ENCODE assay signal across 13 cellular contexts in the genomic region with DNA sequence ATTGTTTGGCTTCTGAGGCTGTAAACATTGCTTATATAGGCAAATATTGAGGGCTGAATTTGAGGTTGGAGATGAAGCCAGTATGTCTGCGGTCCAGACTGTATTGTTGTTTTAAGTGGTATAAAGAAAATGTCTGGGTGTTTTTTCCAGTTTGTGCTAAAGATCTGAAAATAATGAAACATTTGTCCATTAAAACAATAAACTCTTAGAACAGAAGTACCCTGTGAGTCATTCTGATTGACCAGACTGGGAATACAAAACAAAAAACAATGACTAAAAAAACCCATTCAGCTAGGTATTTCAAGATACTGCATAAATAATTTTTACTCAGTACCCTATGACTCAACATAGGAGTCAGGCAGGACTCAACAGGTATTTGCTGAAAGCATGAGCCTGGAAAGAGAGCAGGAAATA. TPM values are rescaled to one million over a fixed set of nuclear protein-coding genes. Genes with fewer than 3 reads are reported as not detected.
DNase-seq lines count a peak whose midpoint lies in the region; ATAC-seq, FAIRE-seq and TF ChIP-seq lines count a peak whose summit lies in the region.
"Had no signal": no experiment of that assay in that cellular context is flagged by ENCODE, and none has a peak within 500 bp of the region (broad histone marks: within the 10 kb centered on the region; RNA-seq: fewer than 3 reads in every experiment).

No MANE protein-coding gene starts in this region.

- 0 out of 2 replicates have a peak, but pooled peaks have one; percentile 15 for TF ChIP-seq RAD21 in HCT116 (IDR thresholded peaks at IDR 0.05; ENCODE audit: low read depth)

- POLR2A ChIA-PET in HCT116 (lab: Charles Lee), result no interaction called here

- no peak overlapping the region for H3K4me3 ChIP-seq in HCT116 (replicated peaks in 1 of 2; ENCODE audit: low read depth in 1 of 2, low read length in 2 of 2)
- peak overlapping the region in 1 of 4 donors; percentile 0 for H3K4me3 ChIP-seq in adrenal gland
- H3K4me3 ChIP-seq in upper lobe of right lung, result no peak overlapping the region
- no peak overlapping the region for H3K4me3 ChIP-seq in dorsolateral prefrontal cortex
- H3K4me3 ChIP-seq: neural progenitor cell, thyroid gland had no signal

- H3K27me3 ChIP-seq in HCT116 (ENCODE audit: insufficient read depth, low read length), result no peaks in the 10 kb centered on the region
- no peaks in the 10 kb centered on the region for H3K27me3 ChIP-seq in adrenal gland
- H3K27me3 ChIP-seq in upper lobe of right lung, result no peaks in the 10 kb centered on the region
- H3K27me3 ChIP-seq in dorsolateral prefrontal cortex, result no peaks in the 10 kb centered on the region
- H3K27me3 ChIP-seq: neural progenitor cell, thyroid gland had no signal

- H3K27ac ChIP-seq in HCT116 (ENCODE audit: low read depth, low read length) (peak overlapping the region; percentile 30; the same call in 1 of the 2 replicates), adrenal gland (peak overlapping the region; percentile 26 to 79 (median 66)), upper lobe of right lung (no peak overlapping the region), dorsolateral prefrontal cortex (no peak overlapping the region)
- H3K27ac ChIP-seq: neural progenitor cell, thyroid gland, VCaP had no signal

- peak overlapping the region; percentile 52 for H3K4me2 ChIP-seq in HCT116 (ENCODE audit: low read length)
- H3K4me2 ChIP-seq: neural progenitor cell had no signal

- no peaks in the 10 kb centered on the region for H3K9me2 ChIP-seq in HCT116 (ENCODE audit: insufficient read depth)

- no peak for TF ChIP-seq CTCF in HCT116 (IDR thresholded peaks at IDR 0.05 in 2 of 3, conservative IDR thresholded peaks at IDR 0.05 in 1 of 3; ENCODE audit: borderline replicate concordance in 1 of 3, insufficient read depth in 1 of 3, low read depth in 2 of 3, low read length in 2 of 3)
- TF ChIP-seq CTCF in adrenal gland (IDR thresholded peaks at IDR 0.05), result no peak
- no peak for TF ChIP-seq CTCF in upper lobe of right lung (IDR thresholded peaks at IDR 0.05)
- TF ChIP-seq CTCF in D721Med (IDR thresholded peaks at IDR 0.05; ENCODE audit: insufficient read depth, missing control alignments), result no peak
- peak in 1 of 56 donors; percentile 19 for TF ChIP-seq CTCF in dorsolateral prefrontal cortex (IDR thresholded peaks at IDR 0.05 in 54 of 56, conservative IDR thresholded peaks at IDR 0.05 in 2 of 56; ENCODE audit: low read depth in 1 of 56, partially characterized antibody in 56 of 56)

- CTCF ChIA-PET in HCT116 (lab: Charles Lee), result interaction anchor here (1.9 kb wide), 1 partner anchor 226 kb away, joined by 7 read pairs; no protein-coding TSS in a partner anchor

- TF ChIP-seq POLR2A in HCT116 (IDR thresholded peaks at IDR 0.05; ENCODE audit: borderline replicate concordance, extremely low read depth, insufficient read depth, insufficient read length) (no peak), adrenal gland (IDR thresholded peaks at IDR 0.05) (no peak)

- no peaks in the 10 kb centered on the region for H3K9me3 ChIP-seq in HCT116 (ENCODE audit: control insufficient read depth in 1 of 2, insufficient read depth in 1 of 2, low read depth in 1 of 2, low read length in 2 of 2)
- H3K9me3 ChIP-seq in adrenal gland (replicated peaks in 1 of 3), result no peaks in the 10 kb centered on the region
- H3K9me3 ChIP-seq in upper lobe of right lung, result no peaks in the 10 kb centered on the region
- H3K9me3 ChIP-seq: thyroid gland had no signal

- intact Hi-C loops in HCT116 (cut with micrococcal nuclease) (no loop called here), adrenal gland (cut with DNase I) (no loop called here), upper lobe of right lung (cut with DNase I) (no loop called here), dorsolateral prefrontal cortex (cut with DNase I) (no loop called here)

- H3K4me1 ChIP-seq in HCT116 (ENCODE audit: control insufficient read depth in 1 of 2, insufficient read depth in 2 of 2, low read length in 2 of 2) (peaks cover 12 to 16% of the 10 kb centered on the region in 2 experiments), adrenal gland (replicated peaks in 1 of 2) (peaks cover 12 to 15% of the 10 kb centered on the region in 2 donors), upper lobe of right lung (no peaks in the 10 kb centered on the region)
- H3K4me1 ChIP-seq: neural progenitor cell had no signal

- RAD21 ChIA-PET in HCT116 (lab: Charles Lee; ENCODE audit: low non-redundant PET in 1 of 2, low total read pairs in 2 of 2, uncharacterized antibody in 2 of 2, unreplicated experiment in 2 of 2), result interaction anchor here in 1 of 2 experiments (0.6 kb wide), 1 partner anchor 464 kb away, joined by 4 read pairs; no protein-coding TSS in a partner anchor

- peak; percentile 84 for ATAC-seq in HCT116
- no peak for ATAC-seq in upper lobe of right lung

- H3K79me2 ChIP-seq in HCT116 (ENCODE audit: insufficient read depth, low read length), result no peaks in the 10 kb centered on the region

- H3K36me3 ChIP-seq in HCT116 (ENCODE audit: control insufficient read depth in 1 of 2, insufficient read depth in 2 of 2, low read length in 2 of 2) (peaks cover 0 to 4% of the 10 kb centered on the region in 2 experiments; a peak in 1 of 4 replicates), adrenal gland (replicated peaks in 1 of 2) (no peaks in the 10 kb centered on the region), upper lobe of right lung (peaks cover 14% of the 10 kb centered on the region)
- H3K36me3 ChIP-seq: neural progenitor cell, thyroid gland had no signal

- BruUV-seq in HCT116 (replicated peaks; lab: Mats Ljungman, UMichigan), result no TSS peak

- no peaks in the 10 kb centered on the region; the same call in 1 of the 2 replicates for H4K20me1 ChIP-seq in HCT116 (ENCODE audit: insufficient read depth)

- no peak overlapping the region for H2AFZ ChIP-seq in HCT116 (ENCODE audit: low read depth, low read length, poor library complexity, severe bottlenecking)
- H2AFZ ChIP-seq: neural progenitor cell had no signal

- DNase-seq in A172 (ENCODE audit: low spot score), result peak; percentile 63
- peak; percentile 76 for DNase-seq in HCT116 (ENCODE audit: low read depth, low spot score)
- no peak for DNase-seq in adrenal gland
- peak; percentile 26 for DNase-seq in glomerular visceral epithelial cell (ENCODE audit: extremely low spot score)
- DNase-seq in upper lobe of right lung, result no peak
- no peak for DNase-seq in T-helper 9 cell
- no peak for DNase-seq in D721Med (ENCODE audit: insufficient read length, low spot score)
- DNase-seq in dorsolateral prefrontal cortex, result no peak
- DNase-seq: AML-193, NCI-H1417 treated with DMSO at 0.1 percent for 48 hours, thyroid gland had no signal

- 31 to 43% (median 35%) methylated on average over 1 of the region's 1 CpG for WGBS in adrenal gland, 4 donors

- no peak for FAIRE-seq in D721Med (lab: Jason Lieb, UNC)

- no peak overlapping the region for H3K9ac ChIP-seq in HCT116 (ENCODE audit: low read length)
- H3K9ac ChIP-seq: neural progenitor cell had no signal

TF ChIP-seq in HCT116, 20 proteins besides CTCF, POLR2A, EP300 and RAD21:
- no peak for TF ChIP-seq ELF1 (IDR thresholded peaks at IDR 0.05; ENCODE audit: borderline replicate concordance, low read depth)
- TF ChIP-seq CBX3 (IDR thresholded peaks at IDR 0.05; ENCODE audit: low read depth), result no peak
- TF ChIP-seq SP1 (IDR thresholded peaks at IDR 0.05; ENCODE audit: low read depth), result peak; percentile 72
- peak; percentile 22; the same call in 1 of the 2 replicates for TF ChIP-seq EGR1 (IDR thresholded peaks at IDR 0.05; ENCODE audit: low read depth)
- TF ChIP-seq FOSL1 (IDR thresholded peaks at IDR 0.05; ENCODE audit: low read depth), result peak; percentile 92
- TF ChIP-seq SRF (IDR thresholded peaks at IDR 0.05; ENCODE audit: low read depth), result peak; percentile 60
- peak; percentile 79 for TF ChIP-seq CEBPB (IDR thresholded peaks at IDR 0.05; ENCODE audit: low read depth)
- TF ChIP-seq, protein P1, sequence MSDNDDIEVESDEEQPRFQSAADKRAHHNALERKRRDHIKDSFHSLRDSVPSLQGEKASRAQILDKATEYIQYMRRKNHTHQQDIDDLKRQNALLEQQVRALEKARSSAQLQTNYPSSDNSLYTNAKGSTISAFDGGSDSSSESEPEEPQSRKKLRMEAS (IDR thresholded peaks at IDR 0.05), result no peak
- TF ChIP-seq JUND (IDR thresholded peaks at IDR 0.05), result peak; percentile 88
- TF ChIP-seq POLR2AphosphoS5 (IDR thresholded peaks at IDR 0.05; ENCODE audit: low read depth, low read length), result no peak; the same call in 1 of the 2 replicates

RNA-seq across cellular contexts. Expression of a gene that starts 20.4 kb away (rescaled TPM):
- total RNA-seq in A172 (2014; rRNA removed; shearing (Covaris generic)), result 5.8 and 7.3 TPM in 2 replicates
- total RNA-seq in HCT116 (2021; ENCODE audit: unreplicated experiment), result 11.6 TPM
- polyA plus RNA-seq in HCT116 (2012), result 3.8 and 6.1 TPM in 2 replicates
- 1 to 10 TPM; 2.5 to 8.9 (median 5.5) TPM for total RNA-seq in adrenal gland
- 1 to 10 TPM; 2.5 to 9.5 (median 5.0) TPM for polyA plus RNA-seq in adrenal gland
- total RNA-seq in upper lobe of right lung, result 8.0 TPM
- total RNA-seq in dorsolateral prefrontal cortex, result 10 to 100 TPM in 27 of 120 experiments, 1 to 10 TPM in 93; 2.9 to 14.5 (median 8.3) TPM

RNA-seq across cellular contexts. Expression of a gene that starts 45.8 kb away (rescaled TPM):
- total RNA-seq in A172 (2014; rRNA removed; shearing (Covaris generic)), result 0.05 TPM in 1 of 2 replicates, not detected in the other
- total RNA-seq in HCT116 (2021; ENCODE audit: unreplicated experiment) (2.9 TPM), adrenal gland (1 to 10 TPM in 3 of 8 donors, under 1 TPM in 3, not detected in 2; 0.23 to 8.5 (median 0.99) TPM), upper lobe of right lung (2.8 TPM), dorsolateral prefrontal cortex (100 to 1,000 TPM in 59 of 120 experiments, 10 to 100 TPM in 61; 25.6 to 132 (median 99.7) TPM)
- polyA plus RNA-seq in HCT116 (2012), result 1.4 and 2.1 TPM in 2 replicates
- polyA plus RNA-seq in adrenal gland, result under 1 TPM; 0.32 to 0.70 (median 0.64) TPM
- total RNA-seq: thyroid gland had no signal

Comparison
In these comparisons a context has a peak if more than half of its experiments do, and no peak if none do; other contexts are left out.
1. DNase-seq: peak in A172 (single experiment), HCT116 (single experiment) and glomerular visceral epithelial cell (single experiment); none in adrenal gland (0 of 7), upper lobe of right lung (single experiment), T-helper 9 cell (single experiment), D721Med (single experiment) and dorsolateral prefrontal cortex (0 of 10).
2. H3K27ac ChIP-seq: peak in HCT116 (single experiment) and adrenal gland (5 of 5); none in upper lobe of right lung (single experiment) and dorsolateral prefrontal cortex (0 of 59).